1 cellular context compared by ENCODE assay signal in the genomic region with DNA sequence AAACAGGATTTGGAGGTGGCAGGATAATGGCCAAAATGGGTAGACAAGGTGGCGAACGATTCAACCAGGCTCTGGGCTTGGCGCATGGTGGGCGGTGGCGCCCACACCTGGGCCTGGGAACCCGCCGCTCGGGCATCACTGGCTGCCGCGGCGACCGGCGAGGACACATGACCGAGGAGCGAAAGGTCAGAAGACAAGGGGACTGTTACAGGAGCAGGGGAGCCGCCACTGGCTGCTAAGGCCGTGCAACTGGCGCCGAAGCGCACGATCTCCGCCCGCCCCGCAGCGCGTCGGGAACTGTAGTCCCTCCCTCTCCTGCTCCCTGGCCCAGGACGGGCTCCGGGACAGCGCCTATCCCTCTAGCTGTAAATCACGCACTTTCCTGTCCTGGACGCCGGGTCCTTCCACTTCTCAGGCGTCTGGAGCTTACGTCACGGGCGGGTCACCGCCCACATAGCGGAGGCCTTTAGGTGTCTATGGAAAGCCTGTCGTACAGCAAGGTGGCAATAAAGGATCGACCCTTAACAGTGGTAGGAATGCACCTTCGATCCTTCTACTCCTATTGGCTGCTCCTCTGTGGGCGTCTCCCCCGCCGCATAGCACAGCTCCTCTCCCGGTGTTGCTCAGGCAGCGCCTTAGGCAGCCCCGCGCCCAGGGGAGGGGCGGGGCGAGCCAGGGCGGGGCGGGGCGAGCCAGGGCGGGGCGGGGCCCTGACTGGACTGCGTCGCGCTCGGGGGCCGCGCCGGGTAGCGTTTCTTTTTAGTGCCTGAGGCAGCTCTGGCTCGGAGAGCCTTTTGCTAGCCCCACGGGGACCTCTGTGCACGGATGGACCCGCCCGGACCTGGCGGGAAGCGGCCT.
TF ChIP-seq lines count a peak whose summit lies in the region.

A gene with protein sequence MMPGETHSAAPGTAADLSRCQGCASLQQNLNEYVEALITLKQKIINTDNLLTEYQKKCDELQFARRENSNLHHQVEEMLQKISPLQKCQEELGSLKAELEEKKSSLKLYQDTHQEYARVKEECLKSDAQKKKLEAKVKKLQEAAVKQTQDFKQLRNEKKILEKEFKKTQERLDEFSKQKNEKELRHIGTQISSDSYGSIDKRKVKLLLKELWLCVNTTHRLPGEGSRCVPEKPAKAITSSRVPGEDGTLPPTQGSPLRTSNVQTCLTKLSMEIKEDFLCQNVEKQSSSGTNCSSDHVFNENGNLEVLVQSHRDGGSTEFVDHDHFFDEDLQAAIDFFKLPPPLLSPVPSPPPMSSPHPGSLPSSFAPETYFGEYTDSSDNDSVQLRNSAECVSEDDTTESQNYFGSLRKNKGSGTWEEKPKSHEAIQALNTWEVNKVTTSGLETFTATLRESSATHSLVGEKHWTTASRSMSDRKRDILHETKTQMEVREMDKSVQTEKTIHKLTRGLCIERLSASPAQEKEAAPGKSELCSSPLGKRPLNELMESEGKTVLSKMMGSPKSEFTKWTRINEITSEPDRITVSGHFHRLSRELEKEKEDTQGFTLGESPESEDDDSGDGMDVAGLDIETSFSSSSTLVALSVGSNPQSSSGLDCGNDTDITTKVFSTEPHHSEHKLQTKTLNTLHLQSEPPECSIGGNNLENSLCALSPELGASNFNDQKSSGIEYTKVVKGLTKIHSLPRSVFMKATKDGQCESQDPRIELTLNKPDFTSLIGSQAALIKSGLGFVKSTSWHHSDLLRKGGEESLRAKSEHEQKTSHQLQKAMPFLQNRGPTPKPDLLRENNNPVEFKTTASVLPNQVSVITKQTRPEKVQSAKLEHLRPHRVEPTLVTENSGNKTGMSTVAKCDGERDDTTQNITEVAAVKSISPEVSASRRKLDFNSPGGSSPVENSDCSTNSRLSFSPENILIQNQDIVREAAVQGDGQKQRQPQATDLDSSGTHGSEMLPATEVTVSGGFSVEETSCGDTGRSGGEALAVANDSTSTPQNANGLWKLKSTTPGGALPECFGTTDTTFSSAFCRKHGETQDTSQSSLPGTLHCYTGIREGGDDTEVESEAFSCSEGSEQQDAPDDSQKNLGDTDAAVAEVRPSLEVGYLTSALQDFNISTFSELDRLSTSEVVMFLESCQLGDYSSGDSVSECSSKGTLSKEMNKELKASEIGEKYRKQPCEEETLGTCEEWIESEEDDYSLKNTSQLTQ (N-terminal part only) (plus strand): TSS at position 717 of the 858 bp plus-strand sequence. CDS start 239 bp downstream, outside the sequence.

TF ChIP-seq in K562, 482 proteins besides CTCF, POLR2A, EP300 and RAD21 (continued from another document and continues in another):
- TF ChIP-seq, protein P1, sequence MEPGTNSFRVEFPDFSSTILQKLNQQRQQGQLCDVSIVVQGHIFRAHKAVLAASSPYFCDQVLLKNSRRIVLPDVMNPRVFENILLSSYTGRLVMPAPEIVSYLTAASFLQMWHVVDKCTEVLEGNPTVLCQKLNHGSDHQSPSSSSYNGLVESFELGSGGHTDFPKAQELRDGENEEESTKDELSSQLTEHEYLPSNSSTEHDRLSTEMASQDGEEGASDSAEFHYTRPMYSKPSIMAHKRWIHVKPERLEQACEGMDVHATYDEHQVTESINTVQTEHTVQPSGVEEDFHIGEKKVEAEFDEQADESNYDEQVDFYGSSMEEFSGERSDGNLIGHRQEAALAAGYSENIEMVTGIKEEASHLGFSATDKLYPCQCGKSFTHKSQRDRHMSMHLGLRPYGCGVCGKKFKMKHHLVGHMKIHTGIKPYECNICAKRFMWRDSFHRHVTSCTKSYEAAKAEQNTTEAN (CRISPR knock-in tag; IDR thresholded peaks at IDR 0.05): 0 out of 2 replicates have a peak, but pooled peaks have one; percentile 62
- TF ChIP-seq, protein P2, sequence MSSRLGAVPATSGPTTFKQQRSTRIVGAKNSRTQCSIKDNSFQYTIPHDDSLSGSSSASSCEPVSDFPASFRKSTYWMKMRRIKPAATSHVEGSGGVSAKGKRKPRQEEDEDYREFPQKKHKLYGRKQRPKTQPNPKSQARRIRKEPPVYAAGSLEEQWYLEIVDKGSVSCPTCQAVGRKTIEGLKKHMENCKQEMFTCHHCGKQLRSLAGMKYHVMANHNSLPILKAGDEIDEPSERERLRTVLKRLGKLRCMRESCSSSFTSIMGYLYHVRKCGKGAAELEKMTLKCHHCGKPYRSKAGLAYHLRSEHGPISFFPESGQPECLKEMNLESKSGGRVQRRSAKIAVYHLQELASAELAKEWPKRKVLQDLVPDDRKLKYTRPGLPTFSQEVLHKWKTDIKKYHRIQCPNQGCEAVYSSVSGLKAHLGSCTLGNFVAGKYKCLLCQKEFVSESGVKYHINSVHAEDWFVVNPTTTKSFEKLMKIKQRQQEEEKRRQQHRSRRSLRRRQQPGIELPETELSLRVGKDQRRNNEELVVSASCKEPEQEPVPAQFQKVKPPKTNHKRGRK (tag; IDR thresholded peaks at IDR 0.05): no peak
- TF ChIP-seq, protein P3, sequence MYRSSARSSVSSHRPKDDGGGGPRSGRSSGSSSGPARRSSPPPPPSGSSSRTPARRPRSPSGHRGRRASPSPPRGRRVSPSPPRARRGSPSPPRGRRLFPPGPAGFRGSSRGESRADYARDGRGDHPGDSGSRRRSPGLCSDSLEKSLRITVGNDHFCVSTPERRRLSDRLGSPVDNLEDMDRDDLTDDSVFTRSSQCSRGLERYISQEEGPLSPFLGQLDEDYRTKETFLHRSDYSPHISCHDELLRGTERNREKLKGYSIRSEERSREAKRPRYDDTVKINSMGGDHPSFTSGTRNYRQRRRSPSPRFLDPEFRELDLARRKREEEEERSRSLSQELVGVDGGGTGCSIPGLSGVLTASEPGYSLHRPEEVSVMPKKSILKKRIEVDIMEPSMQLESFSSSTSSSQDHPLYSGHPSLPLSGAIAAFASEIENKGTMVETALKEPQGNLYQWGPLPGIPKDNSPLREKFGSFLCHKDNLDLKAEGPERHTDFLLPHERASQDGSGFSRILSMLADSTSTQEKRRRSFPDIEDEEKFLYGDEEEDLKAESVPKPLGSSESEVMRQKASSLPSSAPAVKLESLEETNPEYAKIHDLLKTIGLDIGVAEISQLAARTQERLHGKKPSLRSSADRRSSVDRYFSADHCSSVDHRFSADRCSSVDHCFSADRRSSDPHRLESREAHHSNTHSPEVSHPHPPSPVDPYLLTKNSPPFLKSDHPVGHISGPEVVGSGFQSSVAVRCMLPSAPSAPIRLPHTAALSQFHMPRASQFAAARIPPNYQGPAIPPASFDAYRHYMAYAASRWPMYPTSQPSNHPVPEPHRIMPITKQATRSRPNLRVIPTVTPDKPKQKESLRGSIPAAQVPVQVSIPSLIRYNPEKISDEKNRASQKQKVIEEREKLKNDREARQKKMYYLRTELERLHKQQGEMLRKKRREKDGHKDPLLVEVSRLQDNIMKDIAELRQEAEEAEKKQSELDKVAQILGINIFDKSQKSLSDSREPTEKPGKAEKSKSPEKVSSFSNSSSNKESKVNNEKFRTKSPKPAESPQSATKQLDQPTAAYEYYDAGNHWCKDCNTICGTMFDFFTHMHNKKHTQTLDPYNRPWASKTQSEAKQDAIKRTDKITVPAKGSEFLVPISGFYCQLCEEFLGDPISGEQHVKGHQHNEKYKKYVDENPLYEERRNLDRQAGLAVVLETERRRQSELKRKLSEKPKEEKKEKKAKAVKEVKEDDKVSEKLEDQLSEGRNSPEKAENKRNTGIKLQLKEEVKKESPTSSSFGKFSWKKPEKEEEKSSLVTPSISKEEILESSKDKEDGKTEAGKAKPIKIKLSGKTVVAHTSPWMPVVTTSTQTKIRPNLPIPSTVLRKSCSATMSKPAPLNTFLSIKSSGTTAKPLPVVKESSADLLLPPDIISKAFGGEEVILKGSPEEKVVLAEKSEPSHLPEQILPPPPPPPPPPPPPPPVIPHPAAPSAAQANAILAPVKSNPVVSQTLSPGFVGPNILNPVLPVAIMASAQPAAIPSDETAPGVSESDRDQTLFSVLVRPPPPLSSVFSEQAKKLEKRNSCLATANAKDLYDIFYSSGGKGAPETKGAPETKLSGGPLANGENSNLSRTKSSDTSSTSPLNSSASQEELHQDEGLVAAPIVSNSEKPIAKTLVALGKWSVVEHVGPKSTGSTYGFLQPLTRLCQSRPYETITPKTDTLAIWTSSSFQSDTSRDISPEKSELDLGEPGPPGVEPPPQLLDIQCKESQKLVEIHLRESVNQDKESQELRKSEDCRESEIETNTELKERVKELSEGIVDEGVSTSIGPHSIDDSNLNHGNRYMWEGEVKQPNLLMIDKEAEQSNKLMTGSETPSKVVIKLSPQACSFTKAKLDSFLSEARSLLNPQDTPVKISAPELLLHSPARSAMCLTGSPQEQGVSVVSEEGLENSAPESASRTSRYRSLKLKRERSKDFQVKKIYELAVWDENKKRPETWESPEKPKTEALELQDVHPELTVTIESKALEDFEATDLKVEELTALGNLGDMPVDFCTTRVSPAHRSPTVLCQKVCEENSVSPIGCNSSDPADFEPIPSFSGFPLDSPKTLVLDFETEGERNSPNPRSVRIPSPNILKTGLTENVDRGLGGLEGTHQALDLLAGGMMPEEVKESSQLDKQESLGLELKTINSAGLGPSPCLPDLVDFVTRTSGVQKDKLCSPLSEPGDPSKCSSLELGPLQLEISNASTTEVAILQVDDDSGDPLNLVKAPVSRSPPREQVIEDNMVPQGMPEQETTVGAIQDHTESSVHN (IDR thresholded peaks at IDR 0.05; ENCODE audit: borderline replicate concordance in 1 of 2, low read depth in 1 of 2): no peak
- TF ChIP-seq TAF7 (tag; IDR thresholded peaks at IDR 0.05) (peak; percentile 75), PTTG1 (tag; IDR thresholded peaks at IDR 0.05; ENCODE audit: low read depth) (no peak), GTF2F1 (IDR thresholded peaks at IDR 0.05; ENCODE audit: low read depth, low read length) (no peak; the same call in 1 of the 2 replicates), MYNN (IDR thresholded peaks at IDR 0.05) (no peak), MYNN (CRISPR knock-in tag; IDR thresholded peaks at IDR 0.05) (no peak), ZBTB1 (CRISPR knock-in tag; IDR thresholded peaks at IDR 0.05; ENCODE audit: borderline replicate concordance, low read depth) (no peak), KHSRP (IDR thresholded peaks at IDR 0.05) (peak; percentile 78), JUN (IDR thresholded peaks at IDR 0.05; ENCODE audit: borderline replicate concordance, low read depth, low read length) (peak; percentile 62), JUN (CRISPR knock-in tag; IDR thresholded peaks at IDR 0.05; ENCODE audit: borderline replicate concordance) (no peak), HDGF (IDR thresholded peaks at IDR 0.05) (no peak), CBFB (CRISPR knock-in tag; IDR thresholded peaks at IDR 0.05) (no peak), FOXP1 (CRISPR knock-in tag; IDR thresholded peaks at IDR 0.05) (0 out of 2 replicates have a peak, but pooled peaks have one; percentile 74), RBM15 (IDR thresholded peaks at IDR 0.05; ENCODE audit: insufficient read depth, low read length) (no peak), EP400 (IDR thresholded peaks at IDR 0.05) (peak; percentile 83), ZNF384 (IDR thresholded peaks at IDR 0.05; ENCODE audit: low read depth, low read length) (no peak), CC2D1A (IDR thresholded peaks at IDR 0.05) (no peak), ZNF695 (CRISPR knock-in tag; IDR thresholded peaks at IDR 0.05) (no peak), ZNF282 (CRISPR knock-in tag; IDR thresholded peaks at IDR 0.05) (no peak)
- TF ChIP-seq, protein P4, sequence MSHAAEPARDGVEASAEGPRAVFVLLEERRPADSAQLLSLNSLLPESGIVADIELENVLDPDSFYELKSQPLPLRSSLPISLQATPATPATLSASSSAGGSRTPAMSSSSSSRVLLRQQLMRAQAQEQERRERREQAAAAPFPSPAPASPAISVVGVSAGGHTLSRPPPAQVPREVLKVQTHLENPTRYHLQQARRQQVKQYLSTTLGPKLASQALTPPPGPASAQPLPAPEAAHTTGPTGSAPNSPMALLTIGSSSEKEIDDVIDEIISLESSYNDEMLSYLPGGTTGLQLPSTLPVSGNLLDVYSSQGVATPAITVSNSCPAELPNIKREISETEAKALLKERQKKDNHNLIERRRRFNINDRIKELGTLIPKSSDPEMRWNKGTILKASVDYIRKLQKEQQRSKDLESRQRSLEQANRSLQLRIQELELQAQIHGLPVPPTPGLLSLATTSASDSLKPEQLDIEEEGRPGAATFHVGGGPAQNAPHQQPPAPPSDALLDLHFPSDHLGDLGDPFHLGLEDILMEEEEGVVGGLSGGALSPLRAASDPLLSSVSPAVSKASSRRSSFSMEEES (CRISPR knock-in tag; IDR thresholded peaks at IDR 0.05): no peak
- TF ChIP-seq, protein P5, sequence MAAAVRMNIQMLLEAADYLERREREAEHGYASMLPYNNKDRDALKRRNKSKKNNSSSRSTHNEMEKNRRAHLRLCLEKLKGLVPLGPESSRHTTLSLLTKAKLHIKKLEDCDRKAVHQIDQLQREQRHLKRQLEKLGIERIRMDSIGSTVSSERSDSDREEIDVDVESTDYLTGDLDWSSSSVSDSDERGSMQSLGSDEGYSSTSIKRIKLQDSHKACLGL (CRISPR knock-in tag; IDR thresholded peaks at IDR 0.05; ENCODE audit: borderline replicate concordance, poor library complexity, severe bottlenecking): no peak
- TF ChIP-seq, protein P6, sequence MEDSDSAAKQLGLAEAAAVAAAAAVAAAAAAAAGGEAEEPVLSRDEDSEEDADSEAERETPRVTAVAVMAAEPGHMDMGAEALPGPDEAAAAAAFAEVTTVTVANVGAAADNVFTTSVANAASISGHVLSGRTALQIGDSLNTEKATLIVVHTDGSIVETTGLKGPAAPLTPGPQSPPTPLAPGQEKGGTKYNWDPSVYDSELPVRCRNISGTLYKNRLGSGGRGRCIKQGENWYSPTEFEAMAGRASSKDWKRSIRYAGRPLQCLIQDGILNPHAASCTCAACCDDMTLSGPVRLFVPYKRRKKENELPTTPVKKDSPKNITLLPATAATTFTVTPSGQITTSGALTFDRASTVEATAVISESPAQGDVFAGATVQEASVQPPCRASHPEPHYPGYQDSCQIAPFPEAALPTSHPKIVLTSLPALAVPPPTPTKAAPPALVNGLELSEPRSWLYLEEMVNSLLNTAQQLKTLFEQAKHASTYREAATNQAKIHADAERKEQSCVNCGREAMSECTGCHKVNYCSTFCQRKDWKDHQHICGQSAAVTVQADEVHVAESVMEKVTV (CRISPR knock-in tag; IDR thresholded peaks at IDR 0.05): no peak
- TF ChIP-seq, protein P7, sequence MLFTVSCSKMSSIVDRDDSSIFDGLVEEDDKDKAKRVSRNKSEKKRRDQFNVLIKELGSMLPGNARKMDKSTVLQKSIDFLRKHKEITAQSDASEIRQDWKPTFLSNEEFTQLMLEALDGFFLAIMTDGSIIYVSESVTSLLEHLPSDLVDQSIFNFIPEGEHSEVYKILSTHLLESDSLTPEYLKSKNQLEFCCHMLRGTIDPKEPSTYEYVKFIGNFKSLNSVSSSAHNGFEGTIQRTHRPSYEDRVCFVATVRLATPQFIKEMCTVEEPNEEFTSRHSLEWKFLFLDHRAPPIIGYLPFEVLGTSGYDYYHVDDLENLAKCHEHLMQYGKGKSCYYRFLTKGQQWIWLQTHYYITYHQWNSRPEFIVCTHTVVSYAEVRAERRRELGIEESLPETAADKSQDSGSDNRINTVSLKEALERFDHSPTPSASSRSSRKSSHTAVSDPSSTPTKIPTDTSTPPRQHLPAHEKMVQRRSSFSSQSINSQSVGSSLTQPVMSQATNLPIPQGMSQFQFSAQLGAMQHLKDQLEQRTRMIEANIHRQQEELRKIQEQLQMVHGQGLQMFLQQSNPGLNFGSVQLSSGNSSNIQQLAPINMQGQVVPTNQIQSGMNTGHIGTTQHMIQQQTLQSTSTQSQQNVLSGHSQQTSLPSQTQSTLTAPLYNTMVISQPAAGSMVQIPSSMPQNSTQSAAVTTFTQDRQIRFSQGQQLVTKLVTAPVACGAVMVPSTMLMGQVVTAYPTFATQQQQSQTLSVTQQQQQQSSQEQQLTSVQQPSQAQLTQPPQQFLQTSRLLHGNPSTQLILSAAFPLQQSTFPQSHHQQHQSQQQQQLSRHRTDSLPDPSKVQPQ (CRISPR knock-in tag; IDR thresholded peaks at IDR 0.05; ENCODE audit: borderline replicate concordance): no peak
